In genomic region chr3:24495334-24495994, GRCh38 we compare ENCODE assay signal across 8 cellular contexts. TPM values are rescaled to one million over a fixed set of nuclear protein-coding genes. Genes with fewer than 3 reads are reported as not detected.
DNase-seq lines count a peak whose midpoint lies in the region; ATAC-seq and TF ChIP-seq lines count a peak whose summit lies in the region.

No MANE protein-coding gene starts in this region.

- intact Hi-C loops in activated naive CD4-positive, alpha-beta T cell treated with anti-CD3 and anti-CD28 coated beads for 36 hours (cut with micrococcal nuclease) = no loop called here
- intact Hi-C loops in sciatic nerve (cut with DNase I) = no loop called here

- no peaks in the 10 kb centered on the region for H3K9me3 Mint-ChIP-seq in activated naive CD4-positive, alpha-beta T cell treated with anti-CD3 and anti-CD28 coated beads for 36 hours
- H3K9me3 Mint-ChIP-seq in HFFc6 = no peaks in the 10 kb centered on the region; the same call in 1 of the 2 replicates

- H3K27me3 Mint-ChIP-seq in activated naive CD4-positive, alpha-beta T cell treated with anti-CD3 and anti-CD28 coated beads for 36 hours (ENCODE audit: low read depth) = peaks cover 52% of the 10 kb centered on the region
- peaks cover 15% of the 10 kb centered on the region for H3K27me3 Mint-ChIP-seq in HFFc6 (ENCODE audit: insufficient read depth)

- H3K36me3 Mint-ChIP-seq in activated naive CD4-positive, alpha-beta T cell treated with anti-CD3 and anti-CD28 coated beads for 36 hours (ENCODE audit: low read depth) = no peaks in the 10 kb centered on the region
- H3K36me3 Mint-ChIP-seq in HFFc6 (ENCODE audit: low read depth) = no peaks in the 10 kb centered on the region

- no peak for DNase-seq in activated naive CD4-positive, alpha-beta T cell treated with anti-CD3 and anti-CD28 coated beads for 36 hours
- DNase-seq in activated naive CD4-positive, alpha-beta T cell treated with anti-CD3 and anti-CD28 coated beads, Interleukin-2, amount 50 U/mL, for 16 hours = no peak
- no peak for DNase-seq in iPS DF 6.9 (ENCODE audit: low read depth, low spot score)
- peak; percentile 61 for DNase-seq in sciatic nerve (ENCODE audit: low spot score)
- DNase-seq in stimulated activated CD4-positive, alpha-beta T cell treated with anti-CD3 and anti-CD28 coated beads, Interleukin-12 subunit alpha, Interleukin-12 subunit beta, amount 100 ng/mL, for 4 hours = no peak
- DNase-seq in NCI-H2107 treated with DMSO at 0.1 percent for 48 hours (lab: John Stamatoyannopoulos, UW; ENCODE audit: unreplicated experiment) = no peak
- DNase-seq in HFFc6 = no peak

- H3K27me3 ChIP-seq in iPS DF 6.9 (ENCODE audit: control insufficient read depth, insufficient read depth, low read length) = peaks cover 3% of the 10 kb centered on the region; the same call in 1 of the 2 replicates

- CTCF ChIA-PET in activated naive CD4-positive, alpha-beta T cell treated with anti-CD3 and anti-CD28 coated beads for 36 hours (lab: Charles Lee) = no interaction called here

- H3K36me3 ChIP-seq in iPS DF 6.9 (ENCODE audit: control insufficient read depth, insufficient read depth, low read length) = no peaks in the 10 kb centered on the region

- no peak; the same call in 1 of the 2 replicates for TF ChIP-seq CTCF in HFFc6 (IDR thresholded peaks at IDR 0.05)

- WGBS in iPS DF 6.9 (ENCODE audit: insufficient coverage, insufficient read length) = no CpG with 5 or more reads among the region's 61 CpGs

- peak; percentile 19 for ATAC-seq in sciatic nerve

- peaks cover 4% of the 10 kb centered on the region; the same call in 1 of the 2 replicates for H3K4me1 ChIP-seq in iPS DF 6.9 (ENCODE audit: control insufficient read depth, insufficient read depth, low read length)

- peak overlapping the region; percentile 24 for H3K27ac ChIP-seq in angular gyrus (ENCODE audit: low read depth, low read length)
- no peak overlapping the region for H3K27ac ChIP-seq in iPS DF 6.9 (ENCODE audit: low read length)

- peaks cover 6% of the 10 kb centered on the region for H3K4me1 Mint-ChIP-seq in activated naive CD4-positive, alpha-beta T cell treated with anti-CD3 and anti-CD28 coated beads for 36 hours (ENCODE audit: low read depth)
- H3K4me1 Mint-ChIP-seq in HFFc6 (ENCODE audit: low read depth) = no peaks in the 10 kb centered on the region

- no peaks in the 10 kb centered on the region for H3K9me3 ChIP-seq in iPS DF 6.9 (ENCODE audit: control insufficient read depth, insufficient read depth, low read length)

- H3K27ac Mint-ChIP-seq in activated naive CD4-positive, alpha-beta T cell treated with anti-CD3 and anti-CD28 coated beads for 36 hours = no peak overlapping the region
- H3K27ac Mint-ChIP-seq in HFFc6 = no peak overlapping the region

- H3K4me3 ChIP-seq in iPS DF 6.9 (ENCODE audit: low read length) = peak overlapping the region; percentile 72; the same call in 1 of the 2 replicates

- H3K4me3 Mint-ChIP-seq in activated naive CD4-positive, alpha-beta T cell treated with anti-CD3 and anti-CD28 coated beads for 36 hours = peak overlapping the region; percentile 36
- H3K4me3 Mint-ChIP-seq in HFFc6 = no peak overlapping the region

RNA-seq across cellular contexts. Expression of gene THRB, which starts 0.8 kb away (rescaled TPM):
- total RNA-seq in activated naive CD4-positive, alpha-beta T cell treated with anti-CD3 and anti-CD28 coated beads for 36 hours = not detected
- 13.2 TPM for total RNA-seq in sciatic nerve
- not detected for total RNA-seq in HFFc6 (2021; fragmentation: NEBNext Ultra II Directional; extraction: Animal tissue kit (Norgen Biotek cat#: 25700))

Comparison
In these comparisons a context has a peak if more than half of its experiments do, and no peak if none do; other contexts are left out.
1. RNA of gene THRB, which starts 0.8 kb away (total RNA-seq): 13.2 TPM in sciatic nerve (single experiment); not detected in HFFc6 and not detected in activated naive CD4-positive, alpha-beta T cell treated with anti-CD3 and anti-CD28 coated beads for 36 hours; every median in the first group is over 10 times any median in the second.